ENCODE assay signal across 9 cellular contexts in the genomic region with DNA sequence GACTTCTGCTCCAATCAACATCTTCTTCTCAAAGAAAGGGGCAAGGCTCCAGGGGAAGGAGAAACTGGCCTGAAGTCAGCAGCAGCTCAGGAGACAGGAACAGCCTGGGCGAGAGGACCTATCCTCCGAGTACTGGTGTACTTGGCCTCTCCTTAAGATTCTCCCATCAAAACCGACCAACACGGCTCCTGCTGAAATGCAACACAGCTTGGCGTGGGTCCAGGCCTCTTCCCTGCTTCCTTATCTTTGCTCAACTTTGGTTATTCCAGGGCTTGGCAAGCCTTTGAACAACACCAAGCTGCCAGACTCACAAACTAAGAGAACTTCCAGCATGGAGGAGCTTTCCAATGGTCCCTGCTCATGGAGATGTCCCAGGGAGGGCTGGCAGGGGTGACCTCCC.
"Had no signal": no experiment of that assay in that cellular context is flagged by ENCODE, and none has a peak within 500 bp of the region (broad histone marks: within the 10 kb centered on the region; RNA-seq: fewer than 3 reads in every experiment).

No MANE protein-coding gene starts in this region.

- H3K27ac Mint-ChIP-seq: HFFc6, IgD-negative memory B cell had no signal

- H3K4me3 ChIP-seq: GM23248, HAP-1 had no signal

- H3K4me1 Mint-ChIP-seq: IgD-negative memory B cell had no signal

- H3K36me3 ChIP-seq: HAP-1 had no signal

- ATAC-seq: HCT116, HepG2 had no signal

- H3K9me3 ChIP-seq: HAP-1 had no signal

- H3K4me3 Mint-ChIP-seq: HFFc6, IgD-negative memory B cell had no signal

- H3K36me3 Mint-ChIP-seq: IgD-negative memory B cell had no signal

- H3K27ac ChIP-seq: GM23248, HL-60 had no signal

- DNase-seq: GM23248, GOT3, H7, HFFc6 had no signal
